ENCODE assay signal across 5 cellular contexts in genomic region chr6:88201734-88202133, GRCh38. TPM values are rescaled to one million over a fixed set of nuclear protein-coding genes. Genes with fewer than 3 reads are reported as not detected.
"Had no signal": no experiment of that assay in that cellular context is flagged by ENCODE, and none has a peak within 500 bp of the region (broad histone marks: within the 10 kb centered on the region; RNA-seq: fewer than 3 reads in every experiment).

No MANE protein-coding gene starts in this region.

RNA-seq across cellular contexts. Expression of gene CNR1, which starts 35.6 kb away (rescaled TPM):
- total RNA-seq: mammary epithelial cell; myocyte; naive thymus-derived CD4-positive, alpha-beta T cell had no signal
- polyA plus RNA-seq: immature natural killer cell; keratinocyte; mammary epithelial cell; naive thymus-derived CD4-positive, alpha-beta T cell had no signal
